In the genomic region with DNA sequence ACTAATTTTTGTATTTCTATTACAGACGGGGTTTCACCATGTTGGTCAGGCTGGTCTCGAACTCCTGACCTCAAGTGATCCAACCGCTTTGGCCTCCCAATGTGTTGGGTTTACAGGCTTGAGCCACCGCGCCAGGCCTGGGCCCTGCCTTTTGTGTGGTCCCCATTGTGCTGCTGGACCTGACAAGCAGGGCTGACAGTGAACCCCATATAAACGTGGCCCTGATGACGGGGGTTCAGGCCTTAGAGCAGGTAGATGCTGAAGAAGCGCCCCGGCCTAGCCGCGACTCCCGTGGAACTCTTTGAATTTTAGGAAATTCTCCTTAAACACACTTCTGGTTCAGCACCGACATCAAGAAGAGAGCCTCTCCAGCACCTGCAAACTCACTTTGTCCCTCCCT, we compare ENCODE assay signal across 3 cellular contexts. TPM values are rescaled to one million over a fixed set of nuclear protein-coding genes. Genes with fewer than 3 reads are reported as not detected.
"Had no signal": no experiment of that assay in that cellular context is flagged by ENCODE, and none has a peak within 500 bp of the region (broad histone marks: within the 10 kb centered on the region; RNA-seq: fewer than 3 reads in every experiment).

No MANE protein-coding gene starts in this region.

RNA-seq across cellular contexts. Expression of gene SULT1A2, which starts 4.7 kb away (rescaled TPM):
- total RNA-seq: PC-3, SK-MEL-5 had no signal

RNA-seq across cellular contexts. Expression of gene NPIPB8, which starts 36.3 kb away (rescaled TPM):
- total RNA-seq: SK-MEL-5 had no signal
- polyA plus RNA-seq: SK-N-SH had no signal
